In the genomic region with DNA sequence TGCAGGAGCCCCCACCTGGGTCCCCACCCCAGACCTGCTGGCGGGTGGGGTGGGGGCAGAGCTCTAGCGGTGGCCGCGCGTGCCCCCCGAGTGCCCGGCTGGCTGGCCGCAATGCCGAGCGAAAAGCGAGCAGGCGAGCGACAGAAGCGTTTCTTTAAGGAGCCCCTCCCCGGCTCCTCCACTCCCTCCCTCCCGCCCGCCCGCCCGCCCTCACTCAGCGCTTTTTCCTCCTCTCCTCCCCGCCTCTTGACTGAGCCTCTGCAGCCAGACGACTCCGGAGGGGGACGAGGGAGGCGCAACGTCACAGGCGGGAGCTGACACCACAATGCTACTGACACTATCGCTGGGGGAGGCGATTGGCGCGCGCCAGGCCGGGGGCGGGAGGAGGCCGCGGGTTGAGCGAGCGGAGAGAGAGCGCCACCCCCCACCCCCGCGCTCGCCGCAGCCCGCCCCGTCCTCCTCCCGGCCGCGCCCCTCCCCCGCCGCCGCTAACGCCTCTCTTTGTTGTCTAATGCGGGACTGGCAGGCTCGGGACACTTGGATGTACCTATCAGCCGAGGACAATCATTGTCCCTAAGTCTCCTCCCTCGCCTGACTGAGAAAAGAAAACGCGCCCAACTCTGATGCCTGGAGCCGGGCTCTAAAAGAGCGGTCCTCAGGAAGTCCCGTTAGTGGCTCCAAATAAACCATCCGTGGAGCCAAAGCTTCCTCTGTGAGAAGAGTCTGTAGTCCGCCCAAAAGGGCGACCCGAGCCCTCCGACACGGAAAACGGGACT, we compare ENCODE assay signal across 8 cellular contexts. TPM values are rescaled to one million over a fixed set of nuclear protein-coding genes. Genes with fewer than 3 reads are reported as not detected.
DNase-seq lines count a peak whose midpoint lies in the region; ATAC-seq and TF ChIP-seq lines count a peak whose summit lies in the region.

A gene (minus strand): TSS at position 127 of the 776 bp plus-strand sequence. CDS start 313 bp downstream, outside the sequence.

- ATAC-seq in GM21786 (IDR thresholded peaks at IDR 0.05; ENCODE audit: unreplicated experiment) (peak; percentile 66), esophagus mucosa (peak; percentile 77)

- H3K4me3 ChIP-seq in muscle layer of colon (ENCODE audit: low read depth in 1 of 2, low read length in 2 of 2): peak within 1 kb of the TSS; percentile 79 to 80

- H3K36me3 ChIP-seq in muscle layer of colon (ENCODE audit: insufficient read depth, low read length): no peaks in the 10 kb centered on the region

- DNase-seq in DMS 273 treated with DMSO at 0.1 percent for 48 hours (lab: John Stamatoyannopoulos, UW): peak; percentile 88
- DNase-seq in KG1 (lab: John Stamatoyannopoulos, UW): peak; percentile 89
- DNase-seq in activated T-cell treated with anti-CD3 and anti-CD28 coated beads, Interleukin-2, amount 50 U/mL, for 48 hours: peak; percentile 93 to 94
- DNase-seq in stimulated activated CD8-positive, alpha-beta memory T cell treated with anti-CD3 and anti-CD28 coated beads, Interleukin-4, amount 100 ng/mL, for 48 hours: peak; percentile 93

- no peaks in the 10 kb centered on the region for H3K27me3 ChIP-seq in muscle layer of colon (ENCODE audit: control insufficient read depth in 1 of 2, insufficient read depth in 2 of 2, low read length in 2 of 2)

- H3K9me3 ChIP-seq in muscle layer of colon (ENCODE audit: low read length): no peaks in the 10 kb centered on the region

- peak within 1 kb of the TSS; percentile 98 for H3K27ac ChIP-seq in muscle layer of colon (ENCODE audit: low read depth, low read length)

- peak within 1 kb of the TSS; percentile 31 for H3K9ac ChIP-seq in muscle layer of colon (ENCODE audit: low read length)

- H3K4me1 ChIP-seq in muscle layer of colon (ENCODE audit: insufficient read depth, low read length): peaks cover 10% of the 10 kb centered on the region

TF ChIP-seq in PFSK-1, 5 proteins besides CTCF, POLR2A, EP300 and RAD21:
- peak; percentile 48; the same call in 1 of the 2 replicates for TF ChIP-seq POLR2AphosphoS5 (IDR thresholded peaks at IDR 0.05; ENCODE audit: low read depth, low read length)
- peak; percentile 19; the same call in 1 of the 2 replicates for TF ChIP-seq SIN3A (IDR thresholded peaks at IDR 0.05; ENCODE audit: borderline replicate concordance, insufficient read depth, low read length)
- no peak; the same call in 1 of the 2 replicates for TF ChIP-seq TAF1 (IDR thresholded peaks at IDR 0.05; ENCODE audit: borderline replicate concordance, insufficient read depth, low read length)
- peak; percentile 94 for TF ChIP-seq FOXP2 (optimal IDR thresholded peaks at IDR 0.05; ENCODE audit: borderline replicate concordance, extremely low read depth, extremely low read length, insufficient read depth)
- TF ChIP-seq, protein P1, sequence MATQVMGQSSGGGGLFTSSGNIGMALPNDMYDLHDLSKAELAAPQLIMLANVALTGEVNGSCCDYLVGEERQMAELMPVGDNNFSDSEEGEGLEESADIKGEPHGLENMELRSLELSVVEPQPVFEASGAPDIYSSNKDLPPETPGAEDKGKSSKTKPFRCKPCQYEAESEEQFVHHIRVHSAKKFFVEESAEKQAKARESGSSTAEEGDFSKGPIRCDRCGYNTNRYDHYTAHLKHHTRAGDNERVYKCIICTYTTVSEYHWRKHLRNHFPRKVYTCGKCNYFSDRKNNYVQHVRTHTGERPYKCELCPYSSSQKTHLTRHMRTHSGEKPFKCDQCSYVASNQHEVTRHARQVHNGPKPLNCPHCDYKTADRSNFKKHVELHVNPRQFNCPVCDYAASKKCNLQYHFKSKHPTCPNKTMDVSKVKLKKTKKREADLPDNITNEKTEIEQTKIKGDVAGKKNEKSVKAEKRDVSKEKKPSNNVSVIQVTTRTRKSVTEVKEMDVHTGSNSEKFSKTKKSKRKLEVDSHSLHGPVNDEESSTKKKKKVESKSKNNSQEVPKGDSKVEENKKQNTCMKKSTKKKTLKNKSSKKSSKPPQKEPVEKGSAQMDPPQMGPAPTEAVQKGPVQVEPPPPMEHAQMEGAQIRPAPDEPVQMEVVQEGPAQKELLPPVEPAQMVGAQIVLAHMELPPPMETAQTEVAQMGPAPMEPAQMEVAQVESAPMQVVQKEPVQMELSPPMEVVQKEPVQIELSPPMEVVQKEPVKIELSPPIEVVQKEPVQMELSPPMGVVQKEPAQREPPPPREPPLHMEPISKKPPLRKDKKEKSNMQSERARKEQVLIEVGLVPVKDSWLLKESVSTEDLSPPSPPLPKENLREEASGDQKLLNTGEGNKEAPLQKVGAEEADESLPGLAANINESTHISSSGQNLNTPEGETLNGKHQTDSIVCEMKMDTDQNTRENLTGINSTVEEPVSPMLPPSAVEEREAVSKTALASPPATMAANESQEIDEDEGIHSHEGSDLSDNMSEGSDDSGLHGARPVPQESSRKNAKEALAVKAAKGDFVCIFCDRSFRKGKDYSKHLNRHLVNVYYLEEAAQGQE (IDR thresholded peaks at IDR 0.05; ENCODE audit: insufficient read depth in 1 of 2, low read depth in 2 of 2, low read length in 2 of 2): no peak

RNA-seq across cellular contexts. Expression of the gene that starts here (rescaled TPM):
- 13.1 TPM for polyA plus RNA-seq in PFSK-1 (2012; ENCODE audit: insufficient read length, low read depth)
- 0.48 TPM for total RNA-seq in esophagus mucosa

Comparison
In these comparisons a context has a peak if more than half of its experiments do, and no peak if none do; other contexts are left out.
1. Peak in every context shown above with its lines: DNase-seq, ATAC-seq, H3K4me3 ChIP-seq and H3K27ac ChIP-seq.
2. Peak in ATAC-seq in esophagus mucosa; RNA of the gene not detected or under 1 TPM.